Comparison of ENCODE assay signal across 1 cellular context in the genomic region with DNA sequence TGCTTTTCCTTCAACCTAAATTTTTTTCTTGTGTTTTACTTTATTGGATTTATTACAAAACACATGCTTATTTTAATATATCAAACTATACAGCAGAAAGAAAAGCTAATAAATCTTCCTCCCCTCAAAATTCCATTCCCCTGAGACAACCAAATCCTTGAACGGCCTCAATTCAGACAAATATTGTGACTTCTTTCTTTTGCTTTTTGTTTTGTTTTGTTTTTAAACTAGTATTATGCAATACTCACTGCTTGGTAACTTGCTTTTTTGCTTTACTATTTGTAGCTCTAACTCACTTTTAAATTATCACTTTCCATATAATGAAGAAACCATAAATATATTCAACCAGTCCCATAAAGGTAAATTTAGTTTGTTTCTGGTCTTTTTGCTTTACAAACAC.
TF ChIP-seq lines count a peak whose summit lies in the region.

No MANE protein-coding gene starts in this region.

TF ChIP-seq in WTC11, 78 proteins besides CTCF, POLR2A, EP300 and RAD21 (continued from another document):
- TF ChIP-seq, protein P1, sequence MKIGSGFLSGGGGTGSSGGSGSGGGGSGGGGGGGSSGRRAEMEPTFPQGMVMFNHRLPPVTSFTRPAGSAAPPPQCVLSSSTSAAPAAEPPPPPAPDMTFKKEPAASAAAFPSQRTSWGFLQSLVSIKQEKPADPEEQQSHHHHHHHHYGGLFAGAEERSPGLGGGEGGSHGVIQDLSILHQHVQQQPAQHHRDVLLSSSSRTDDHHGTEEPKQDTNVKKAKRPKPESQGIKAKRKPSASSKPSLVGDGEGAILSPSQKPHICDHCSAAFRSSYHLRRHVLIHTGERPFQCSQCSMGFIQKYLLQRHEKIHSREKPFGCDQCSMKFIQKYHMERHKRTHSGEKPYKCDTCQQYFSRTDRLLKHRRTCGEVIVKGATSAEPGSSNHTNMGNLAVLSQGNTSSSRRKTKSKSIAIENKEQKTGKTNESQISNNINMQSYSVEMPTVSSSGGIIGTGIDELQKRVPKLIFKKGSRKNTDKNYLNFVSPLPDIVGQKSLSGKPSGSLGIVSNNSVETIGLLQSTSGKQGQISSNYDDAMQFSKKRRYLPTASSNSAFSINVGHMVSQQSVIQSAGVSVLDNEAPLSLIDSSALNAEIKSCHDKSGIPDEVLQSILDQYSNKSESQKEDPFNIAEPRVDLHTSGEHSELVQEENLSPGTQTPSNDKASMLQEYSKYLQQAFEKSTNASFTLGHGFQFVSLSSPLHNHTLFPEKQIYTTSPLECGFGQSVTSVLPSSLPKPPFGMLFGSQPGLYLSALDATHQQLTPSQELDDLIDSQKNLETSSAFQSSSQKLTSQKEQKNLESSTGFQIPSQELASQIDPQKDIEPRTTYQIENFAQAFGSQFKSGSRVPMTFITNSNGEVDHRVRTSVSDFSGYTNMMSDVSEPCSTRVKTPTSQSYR (CRISPR knock-in tag; IDR thresholded peaks at IDR 0.05) = no peak
- TF ChIP-seq, protein P2, sequence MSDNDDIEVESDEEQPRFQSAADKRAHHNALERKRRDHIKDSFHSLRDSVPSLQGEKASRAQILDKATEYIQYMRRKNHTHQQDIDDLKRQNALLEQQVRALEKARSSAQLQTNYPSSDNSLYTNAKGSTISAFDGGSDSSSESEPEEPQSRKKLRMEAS (CRISPR knock-in tag; IDR thresholded peaks at IDR 0.05) = no peak
- TF ChIP-seq ZNF219 (CRISPR knock-in tag; IDR thresholded peaks at IDR 0.05; ENCODE audit: borderline replicate concordance) (no peak), RORB (CRISPR knock-in tag; IDR thresholded peaks at IDR 0.05) (no peak), E2F1 (CRISPR knock-in tag; IDR thresholded peaks at IDR 0.05) (no peak), FOXJ3 (CRISPR knock-in tag; IDR thresholded peaks at IDR 0.05; ENCODE audit: borderline replicate concordance) (no peak), FOXP1 (CRISPR knock-in tag; IDR thresholded peaks at IDR 0.05; ENCODE audit: borderline replicate concordance) (no peak), ZBTB21 (CRISPR knock-in tag; IDR thresholded peaks at IDR 0.05; ENCODE audit: borderline replicate concordance) (no peak)
